ENCODE assay signal across 16 cellular contexts in the genomic region with DNA sequence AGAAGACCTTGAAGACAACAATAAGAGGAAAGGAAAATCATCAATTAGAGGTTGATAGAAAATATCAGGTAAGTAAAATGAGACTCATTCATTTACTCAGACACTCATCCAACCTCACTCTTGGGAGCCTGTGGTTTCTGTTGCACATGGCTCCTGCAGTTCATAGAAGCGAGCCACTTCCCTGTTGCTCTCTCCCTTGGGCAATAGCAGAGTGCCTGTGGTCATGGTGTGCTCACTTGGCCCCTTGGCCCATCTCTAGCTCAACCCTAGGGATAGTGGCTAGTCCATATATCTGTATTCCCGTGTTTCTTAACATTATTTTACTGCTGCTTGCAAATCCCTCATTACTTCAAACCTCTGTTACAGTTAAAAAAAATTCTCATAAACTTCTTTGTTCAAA.
DNase-seq lines count a peak whose midpoint lies in the region; ATAC-seq and TF ChIP-seq lines count a peak whose summit lies in the region.
"Had no signal": no experiment of that assay in that cellular context is flagged by ENCODE, and none has a peak within 500 bp of the region (broad histone marks: within the 10 kb centered on the region; RNA-seq: fewer than 3 reads in every experiment).

No MANE protein-coding gene starts in this region.

- no peaks in the 10 kb centered on the region for H3K36me3 ChIP-seq in lower lobe of right lung
- no peaks in the 10 kb centered on the region for H3K36me3 ChIP-seq in H7 (replicated peaks; ENCODE audit: control insufficient read depth, insufficient read depth, low read length)
- H3K36me3 ChIP-seq: esophagus squamous epithelium, left lung had no signal

- H3K27ac Mint-ChIP-seq in nephron progenitor cell = no peak overlapping the region

- H3K9me3 ChIP-seq in lower lobe of right lung = no peaks in the 10 kb centered on the region
- H3K9me3 ChIP-seq: esophagus squamous epithelium, left lung had no signal

- H3K4me1 ChIP-seq in lower lobe of right lung = no peaks in the 10 kb centered on the region
- H3K4me1 ChIP-seq: esophagus squamous epithelium had no signal

- no peaks in the 10 kb centered on the region for H3K36me3 Mint-ChIP-seq in nephron progenitor cell (ENCODE audit: low read depth)

- peaks cover 15% of the 10 kb centered on the region for H3K4me1 Mint-ChIP-seq in nephron progenitor cell

- DNase-seq in GF-D8 (lab: John Stamatoyannopoulos, UW) = peak; percentile 78
- DNase-seq in M059J (ENCODE audit: low read depth) = peak; percentile 28
- DNase-seq in SIG-M5 (lab: John Stamatoyannopoulos, UW) = peak; percentile 93
- DNase-seq in lower lobe of right lung = peak; percentile 41
- no peak for DNase-seq in H7
- no peak for DNase-seq in nephron progenitor cell
- DNase-seq: activated CD4-positive, alpha-beta T cell treated with anti-CD3 and anti-CD28 coated beads, Interleukin-2, amount 50 U/mL, for 48 hours; anterior cingulate cortex; C1 segment of cervical spinal cord; DMS79; esophagus squamous epithelium; left lung; NCI-H1092 treated with DMSO at 0.1 percent for 48 hours had no signal

- no peak overlapping the region for H3K27ac ChIP-seq in lower lobe of right lung
- H3K27ac ChIP-seq: coronary artery, esophagus squamous epithelium, left lung had no signal

- no peak overlapping the region for H3K4me3 ChIP-seq in lower lobe of right lung
- no peak overlapping the region for H3K4me3 ChIP-seq in H7 (ENCODE audit: insufficient read depth, low read depth, low read length)
- H3K4me3 ChIP-seq: coronary artery, esophagus squamous epithelium, left lung had no signal

- no peaks in the 10 kb centered on the region for H3K9me3 Mint-ChIP-seq in nephron progenitor cell

- ATAC-seq in lower lobe of right lung (peak in 1 of 2 donors; percentile 59), GM18907 (IDR thresholded peaks at IDR 0.05; ENCODE audit: unreplicated experiment) (no peak), GM19463 (IDR thresholded peaks at IDR 0.05; ENCODE audit: unreplicated experiment) (no peak)
- ATAC-seq: left lung had no signal

- H3K4me3 Mint-ChIP-seq in nephron progenitor cell = no peak overlapping the region

- TF ChIP-seq CTCF in lower lobe of right lung (IDR thresholded peaks at IDR 0.05) (no peak), nephron progenitor cell (IDR thresholded peaks at IDR 0.05) (no peak)

- H3K27me3 Mint-ChIP-seq in nephron progenitor cell (ENCODE audit: low read depth, poor library complexity) = no peaks in the 10 kb centered on the region

- intact Hi-C loops in lower lobe of right lung (cut with DNase I) = no loop called here

- H3K27me3 ChIP-seq in lower lobe of right lung (ENCODE audit: low read depth) (no peaks in the 10 kb centered on the region), H7 (ENCODE audit: control insufficient read depth, insufficient read depth, low read length) (no peaks in the 10 kb centered on the region)
- H3K27me3 ChIP-seq: esophagus squamous epithelium, left lung had no signal

Comparison
In these comparisons a context has a peak if more than half of its experiments do, and no peak if none do; other contexts are left out.
1. DNase-seq: peak in GF-D8 (single experiment), M059J (single experiment), SIG-M5 (single experiment) and lower lobe of right lung (single experiment); none in H7 (single experiment) and nephron progenitor cell (single experiment).